In genomic region chr11:13225058-13226001, GRCh38 we compare ENCODE assay signal across 26 cellular contexts.
"Had no signal": no experiment of that assay in that cellular context is flagged by ENCODE, and none has a peak within 500 bp of the region (broad histone marks: within the 10 kb centered on the region; RNA-seq: fewer than 3 reads in every experiment).

No MANE protein-coding gene starts in this region.

- H3K4me3 ChIP-seq: heart left ventricle, skin epidermis, testis, transverse colon had no signal

- H3K36me3 ChIP-seq: heart left ventricle, transverse colon had no signal

- DNase-seq: activated CD4-positive, alpha-beta memory T cell treated with anti-CD3 and anti-CD28 coated beads, Interleukin-2, amount 10 ng/mL, durations not matched to agents 7 days and 5 days; activated CD4-positive, alpha-beta T cell treated with anti-CD3 and anti-CD28 coated beads for 1 hour; activated CD4-positive, alpha-beta T cell treated with anti-CD3 and anti-CD28 coated beads, Interleukin-2, amount 10 ng/mL, durations not matched to agents 7 days and 5 days; activated CD8-positive, alpha-beta memory T cell treated with anti-CD3 and anti-CD28 coated beads, Interleukin-2, amount 50 U/mL, for 48 hours; activated gamma-delta T cell; activated naive CD4-positive, alpha-beta T cell treated with anti-CD3 and anti-CD28 coated beads, Interleukin-2, amount 50 U/mL, for 16 hours; activated T-cell treated with anti-CD3 and anti-CD28 coated beads, Interleukin-2, amount 50 U/mL, for 24 hours; amygdala; caudate nucleus; cortex of kidney; effector memory CD8-positive, alpha-beta T cell; foreskin fibroblast; heart left ventricle; hypothalamus; left cardiac atrium; stimulated activated CD4-positive, alpha-beta T cell treated with anti-CD3 and anti-CD28 coated beads, Interleukin-12 subunit alpha, Interleukin-12 subunit beta, amount 100 ng/mL, for 4 hours; stimulated activated CD4-positive, alpha-beta T cell treated with anti-CD3 and anti-CD28 coated beads, Interleukin-4, amount 100 ng/mL, for 1 hour; stimulated activated naive CD8-positive, alpha-beta T cell treated with anti-CD3 and anti-CD28 coated beads, Interleukin-15, Interleukin-2, amounts not matched to agents 100 U/mL and 50 U/mL, for 24 hours; T-helper 2 cell; testis; transverse colon had no signal

- H3K9me3 Mint-ChIP-seq: activated CD4-positive, alpha-beta memory T cell treated with anti-CD3 and anti-CD28 coated beads, Interleukin-2, amount 10 ng/mL, durations not matched to agents 7 days and 5 days; activated CD4-positive, alpha-beta T cell treated with anti-CD3 and anti-CD28 coated beads, Interleukin-2, amount 10 ng/mL, durations not matched to agents 7 days and 5 days; activated T-cell treated with anti-CD3 and anti-CD28 coated beads, Interleukin-2, amount 50 U/mL, for 24 hours; effector memory CD8-positive, alpha-beta T cell; nephron; WTC11 had no signal

- H3K27ac ChIP-seq: heart left ventricle, skin epidermis, testis, transverse colon had no signal

- ATAC-seq: effector memory CD8-positive, alpha-beta T cell; esophagus mucosa; heart left ventricle; left cardiac atrium; sciatic nerve; stimulated activated naive CD8-positive, alpha-beta T cell treated with anti-CD3 and anti-CD28 coated beads, Interleukin-15, Interleukin-2, amounts not matched to agents 100 U/mL and 50 U/mL, for 24 hours; WTC11 had no signal

- H3K4me1 Mint-ChIP-seq: activated CD4-positive, alpha-beta T cell treated with anti-CD3 and anti-CD28 coated beads, Interleukin-2, amount 10 ng/mL, durations not matched to agents 7 days and 5 days; WTC11 had no signal

- H3K27ac Mint-ChIP-seq: activated CD4-positive, alpha-beta memory T cell treated with anti-CD3 and anti-CD28 coated beads, Interleukin-2, amount 10 ng/mL, durations not matched to agents 7 days and 5 days; activated CD4-positive, alpha-beta T cell treated with anti-CD3 and anti-CD28 coated beads, Interleukin-2, amount 10 ng/mL, durations not matched to agents 7 days and 5 days; activated T-cell treated with anti-CD3 and anti-CD28 coated beads, Interleukin-2, amount 50 U/mL, for 24 hours; effector memory CD8-positive, alpha-beta T cell; nephron; WTC11 had no signal

- H3K4me1 ChIP-seq: transverse colon had no signal

- H3K27me3 Mint-ChIP-seq: activated CD4-positive, alpha-beta T cell treated with anti-CD3 and anti-CD28 coated beads, Interleukin-2, amount 10 ng/mL, durations not matched to agents 7 days and 5 days; activated T-cell treated with anti-CD3 and anti-CD28 coated beads, Interleukin-2, amount 50 U/mL, for 24 hours had no signal

- H3K9me3 ChIP-seq: heart left ventricle, testis, transverse colon had no signal

- H3K27me3 ChIP-seq: heart left ventricle, testis, transverse colon had no signal

- H3K36me3 Mint-ChIP-seq: WTC11 had no signal

- H3K4me3 Mint-ChIP-seq: activated CD4-positive, alpha-beta memory T cell treated with anti-CD3 and anti-CD28 coated beads, Interleukin-2, amount 10 ng/mL, durations not matched to agents 7 days and 5 days; activated CD4-positive, alpha-beta T cell treated with anti-CD3 and anti-CD28 coated beads, Interleukin-2, amount 10 ng/mL, durations not matched to agents 7 days and 5 days; activated T-cell treated with anti-CD3 and anti-CD28 coated beads, Interleukin-2, amount 50 U/mL, for 24 hours; effector memory CD8-positive, alpha-beta T cell; nephron; WTC11 had no signal
